ENCODE assay signal across 9 cellular contexts in genomic region chr4:108830509-108831244, GRCh38.
DNase-seq lines count a peak whose midpoint lies in the region; ATAC-seq and FAIRE-seq lines count a peak whose summit lies in the region.
"Had no signal": no experiment of that assay in that cellular context is flagged by ENCODE, and none has a peak within 500 bp of the region (broad histone marks: within the 10 kb centered on the region; RNA-seq: fewer than 3 reads in every experiment).

No MANE protein-coding gene starts in this region.

- H3K27me3 ChIP-seq in aorta (ENCODE audit: control insufficient read depth in 1 of 2, insufficient read depth in 2 of 2, low read length in 1 of 2), result no peaks in the 10 kb centered on the region

- no peaks in the 10 kb centered on the region for H3K36me3 ChIP-seq in aorta (ENCODE audit: control insufficient read depth in 1 of 2, insufficient read depth in 2 of 2, low read length in 1 of 2)

- H3K9me3 ChIP-seq in aorta (ENCODE audit: control insufficient read depth, low read length), result no peaks in the 10 kb centered on the region

- H3K4me1 ChIP-seq in aorta (ENCODE audit: control insufficient read depth in 1 of 2, insufficient read depth in 2 of 2, low read length in 2 of 2), result no peaks in the 10 kb centered on the region

- intact Hi-C loops in left ventricle myocardium superior (cut with micrococcal nuclease), result no loop called here
- intact Hi-C loops in aorta (cut with DNase I), result loop anchor here in 1 of 2 donors (10.0 kb wide), 1 partner anchor 474 kb away; the partner anchor contains the start of gene COL25A1

- no peak overlapping the region for H3K4me3 ChIP-seq in aorta (ENCODE audit: low read length in 2 of 2)

- 18 to 21% methylated on average over 4 of the region's 4 CpGs for WGBS in aorta, 2 donors

- ATAC-seq in GM21737 (IDR thresholded peaks at IDR 0.05; ENCODE audit: unreplicated experiment) (peak; percentile 72), left ventricle myocardium superior (peak; percentile 96), aorta (ENCODE audit: low FRiP score) (no peak)

- FAIRE-seq in HTR-8/SVneo (lab: Jason Lieb, UNC), result no peak

- peak; percentile 5 for DNase-seq in ELF-1 (ENCODE audit: low read depth, low spot score)
- peak; percentile 5 for DNase-seq in NCI-H2196 treated with DMSO at 0.1 percent for 48 hours (lab: John Stamatoyannopoulos, UW; ENCODE audit: unreplicated experiment)
- peak; percentile 72 for DNase-seq in left ventricle myocardium superior
- no peak for DNase-seq in HuH-7 (ENCODE audit: low spot score)
- DNase-seq in HTR-8/SVneo (ENCODE audit: insufficient read length, low spot score), result no peak
- no peak for DNase-seq in NCI-H1694 (lab: John Stamatoyannopoulos, UW)
- DNase-seq in aorta, result no peak
- DNase-seq: activated T-cell treated with anti-CD3 and anti-CD28 coated beads for 4 hours had no signal

- H3K27ac ChIP-seq in aorta (ENCODE audit: low read depth in 1 of 2, low read length in 2 of 2), result no peak overlapping the region

Comparison
In these comparisons a context has a peak if more than half of its experiments do, and no peak if none do; other contexts are left out.
1. DNase-seq: peak in ELF-1 (single experiment), NCI-H2196 treated with DMSO at 0.1 percent for 48 hours (single experiment) and left ventricle myocardium superior (single experiment); none in HuH-7 (single experiment), HTR-8/SVneo (single experiment), NCI-H1694 (single experiment) and aorta (0 of 2).